8 cellular contexts compared by ENCODE assay signal in genomic region chr18:159037-159652, GRCh38. TPM values are rescaled to one million over a fixed set of nuclear protein-coding genes. Genes with fewer than 3 reads are reported as not detected.
DNase-seq lines count a peak whose midpoint lies in the region; ATAC-seq, FAIRE-seq and TF ChIP-seq lines count a peak whose summit lies in the region.

No MANE protein-coding gene starts in this region.

- no peaks in the 10 kb centered on the region for H3K9me3 Mint-ChIP-seq in natural killer cell treated with Interleukin-12 subunit alpha and Interleukin-12 subunit beta and Interleukin-15 and Interleukin-18, amount 100 ng/mL, for 72 hours

- no peak for TF ChIP-seq POLR2A in endothelial cell of umbilical vein (IDR thresholded peaks at IDR 0.05; ENCODE audit: low read depth, low read length)

- DNase-seq in SJCRH30 (peak in 1 of 2 experiments; percentile 17), endothelial cell of umbilical vein (ENCODE audit: low read depth, low spot score) (peak; percentile 23), NCI-H2107 (lab: John Stamatoyannopoulos, UW) (no peak), NCI-H774 (lab: John Stamatoyannopoulos, UW) (no peak)
- no peak for DNase-seq in natural killer cell treated with Interleukin-12 subunit alpha and Interleukin-12 subunit beta and Interleukin-15 and Interleukin-18, amount 100 ng/mL, for 72 hours (ENCODE audit: low spot score)

- H3K27ac Mint-ChIP-seq in natural killer cell treated with Interleukin-12 subunit alpha and Interleukin-12 subunit beta and Interleukin-15 and Interleukin-18, amount 100 ng/mL, for 72 hours = peak overlapping the region; percentile 86 to 90

- CTCF ChIA-PET in endothelial cell of umbilical vein (lab: Charles Lee) = no interaction called here

- POLR2A ChIA-PET in endothelial cell of umbilical vein (lab: Charles Lee) = no interaction called here

- no TSS peak for BruUV-seq in endothelial cell of umbilical vein (replicated peaks; lab: Mats Ljungman, UMichigan)

- peaks cover 53% of the 10 kb centered on the region for H3K79me2 ChIP-seq in endothelial cell of umbilical vein (ENCODE audit: control insufficient read depth, insufficient read depth, low read length)

- H3K27ac ChIP-seq in C4-2B (peak overlapping the region; percentile 99), SJCRH30 (peak overlapping the region; percentile 83), endothelial cell of umbilical vein (ENCODE audit: insufficient read depth, low read depth, low read length) (peak overlapping the region; percentile 34)

- H3K4me3 ChIP-seq in SJCRH30 (peak overlapping the region; percentile 99), endothelial cell of umbilical vein (replicated peaks in 1 of 3; ENCODE audit: insufficient read depth in 1 of 3, low read depth in 1 of 3, low read length in 3 of 3) (peak overlapping the region; percentile 64 to 100 (median 81))

- H3K27me3 Mint-ChIP-seq in natural killer cell treated with Interleukin-12 subunit alpha and Interleukin-12 subunit beta and Interleukin-15 and Interleukin-18, amount 100 ng/mL, for 72 hours = no peaks in the 10 kb centered on the region

- H3K9ac ChIP-seq in endothelial cell of umbilical vein (replicated peaks; ENCODE audit: extremely low read depth, insufficient read depth, low read length) = peak overlapping the region; percentile 74

- intact Hi-C loops in endothelial cell of umbilical vein (cut with micrococcal nuclease) = no loop called here

- peak overlapping the region; percentile 90 for H3K4me2 ChIP-seq in endothelial cell of umbilical vein (ENCODE audit: insufficient read depth, low read length)

- peaks cover 5% of the 10 kb centered on the region for H4K20me1 ChIP-seq in endothelial cell of umbilical vein (replicated peaks; ENCODE audit: control insufficient read depth, extremely low read depth, insufficient read depth, low read length)

- H3K9me3 ChIP-seq in SJCRH30 (replicated peaks) = no peaks in the 10 kb centered on the region
- H3K9me3 ChIP-seq in endothelial cell of umbilical vein (replicated peaks; ENCODE audit: control insufficient read depth, insufficient read depth, low read length) = no peaks in the 10 kb centered on the region

- H2AFZ ChIP-seq in endothelial cell of umbilical vein (ENCODE audit: low read depth, low read length) = peak overlapping the region; percentile 64

- H3K36me3 ChIP-seq in SJCRH30 (peaks cover 8% of the 10 kb centered on the region), endothelial cell of umbilical vein (ENCODE audit: control insufficient read depth in 2 of 2, extremely low read depth in 1 of 2, insufficient read depth in 2 of 2, low read length in 2 of 2) (no peaks in the 10 kb centered on the region)

- H3K4me1 ChIP-seq in SJCRH30 (no peaks in the 10 kb centered on the region; the same call in 1 of the 2 replicates), endothelial cell of umbilical vein (ENCODE audit: control insufficient read depth, extremely low read depth, insufficient read depth, low read length) (peaks cover 13% of the 10 kb centered on the region)

- peak overlapping the region; percentile 94 for H3K4me3 Mint-ChIP-seq in natural killer cell treated with Interleukin-12 subunit alpha and Interleukin-12 subunit beta and Interleukin-15 and Interleukin-18, amount 100 ng/mL, for 72 hours

- H3K27me3 ChIP-seq in SJCRH30 (no peaks in the 10 kb centered on the region), endothelial cell of umbilical vein (ENCODE audit: control insufficient read depth in 2 of 2, insufficient read depth in 2 of 2, low read length in 2 of 2) (peaks cover 0 to 1% of the 10 kb centered on the region in 2 experiments)

- ATAC-seq in GM21529 (IDR thresholded peaks at IDR 0.05; ENCODE audit: unreplicated experiment) (peak; percentile 2), HG02870 (IDR thresholded peaks at IDR 0.05; ENCODE audit: unreplicated experiment) (no peak)
- ATAC-seq in natural killer cell treated with Interleukin-12 subunit alpha and Interleukin-12 subunit beta and Interleukin-15 and Interleukin-18, amount 100 ng/mL, for 72 hours = no peak

- no peaks in the 10 kb centered on the region for H3K9me1 ChIP-seq in endothelial cell of umbilical vein (replicated peaks; ENCODE audit: control insufficient read depth, extremely low read depth, insufficient read depth, low read length)

- dilution Hi-C loops in endothelial cell of umbilical vein (cut with MboI; ENCODE audit: extremely low pct_ligation_motif_present, low sequenced_read_pairs) = no loop called here

- no peak for FAIRE-seq in endothelial cell of umbilical vein (lab: Jason Lieb, UNC)

- H3K4me1 Mint-ChIP-seq in natural killer cell treated with Interleukin-12 subunit alpha and Interleukin-12 subunit beta and Interleukin-15 and Interleukin-18, amount 100 ng/mL, for 72 hours (ENCODE audit: low read depth in 2 of 2) = peaks cover 17 to 25% of the 10 kb centered on the region in 2 donors

- TF ChIP-seq CTCF in C4-2B (conservative IDR thresholded peaks at IDR 0.05) (no peak), endothelial cell of umbilical vein (IDR thresholded peaks at IDR 0.05; ENCODE audit: extremely low read depth in 1 of 2, insufficient read depth in 1 of 2, low read depth in 1 of 2, low read length in 2 of 2) (no peak)

- H3K36me3 Mint-ChIP-seq in natural killer cell treated with Interleukin-12 subunit alpha and Interleukin-12 subunit beta and Interleukin-15 and Interleukin-18, amount 100 ng/mL, for 72 hours = no peaks in the 10 kb centered on the region

TF ChIP-seq in endothelial cell of umbilical vein, 7 proteins besides CTCF, POLR2A, EP300 and RAD21:
- TF ChIP-seq MYC (IDR thresholded peaks at IDR 0.05; ENCODE audit: low read depth, low read length) = no peak
- TF ChIP-seq FOS (IDR thresholded peaks at IDR 0.05; ENCODE audit: borderline replicate concordance, insufficient read depth, low read length) = no peak
- no peak for TF ChIP-seq GATA2 (IDR thresholded peaks at IDR 0.05; ENCODE audit: insufficient read depth, insufficient read length, low read depth, low read length)
- no peak for TF ChIP-seq POLR2AphosphoS5 (IDR thresholded peaks at IDR 0.05; ENCODE audit: insufficient read depth, low read depth, low read length)
- TF ChIP-seq JUN (IDR thresholded peaks at IDR 0.05; ENCODE audit: borderline replicate concordance, insufficient read depth, insufficient read length, low read depth) = no peak
- TF ChIP-seq MAX (IDR thresholded peaks at IDR 0.05; ENCODE audit: insufficient read depth, insufficient read length) = no peak
- no peak for TF ChIP-seq EZH2 (IDR thresholded peaks at IDR 0.05; ENCODE audit: borderline replicate concordance, low read depth, low read length, severe bottlenecking)

RNA-seq across cellular contexts. Expression of gene USP14, which starts 0.8 kb away (rescaled TPM):
- total RNA-seq in SJCRH30 (2014; rRNA removed; shearing (Covaris generic)) = 23.1 and 24.9 TPM in 2 replicates
- total RNA-seq in endothelial cell of umbilical vein = 86.1 and 98.4 TPM in 2 replicates
- polyA plus RNA-seq in endothelial cell of umbilical vein = 9.9 and 13.2 TPM in 2 replicates
- 26.3 and 29.0 TPM in 2 replicates for polyA plus RNA-seq in endothelial cell of umbilical vein (2011; cell fraction: cytosol; rRNA removed)
- polyA plus RNA-seq in endothelial cell of umbilical vein (2011; cell fraction: nucleus; rRNA removed) = 34.1 and 51.2 TPM in 2 replicates
- polyA plus RNA-seq in endothelial cell of umbilical vein (2012) = 60.8 and 98.0 TPM in 2 replicates
- polyA minus RNA-seq in endothelial cell of umbilical vein = 15.7 and 17.9 TPM in 2 replicates
- 24.5 TPM for polyA minus RNA-seq in endothelial cell of umbilical vein (2011; cell fraction: cytosol; rRNA and poly(A)+ RNA removed)
- polyA minus RNA-seq in endothelial cell of umbilical vein (2011; cell fraction: nucleus; rRNA and poly(A)+ RNA removed) = 26.3 and 36.8 TPM in 2 replicates
- 10 to 100 TPM; 73.2 to 79.7 TPM for total RNA-seq in natural killer cell treated with Interleukin-12 subunit alpha and Interleukin-12 subunit beta and Interleukin-15 and Interleukin-18, amount 100 ng/mL, for 72 hours

Comparison
In these comparisons a context has a peak if more than half of its experiments do, and no peak if none do; other contexts are left out.
1. H3K27ac ChIP-seq: peak in every context shown above with its lines; median percentile 99 in C4-2B; 83 in SJCRH30; 34 in endothelial cell of umbilical vein.